ENCODE assay signal across 8 cellular contexts in the genomic region with DNA sequence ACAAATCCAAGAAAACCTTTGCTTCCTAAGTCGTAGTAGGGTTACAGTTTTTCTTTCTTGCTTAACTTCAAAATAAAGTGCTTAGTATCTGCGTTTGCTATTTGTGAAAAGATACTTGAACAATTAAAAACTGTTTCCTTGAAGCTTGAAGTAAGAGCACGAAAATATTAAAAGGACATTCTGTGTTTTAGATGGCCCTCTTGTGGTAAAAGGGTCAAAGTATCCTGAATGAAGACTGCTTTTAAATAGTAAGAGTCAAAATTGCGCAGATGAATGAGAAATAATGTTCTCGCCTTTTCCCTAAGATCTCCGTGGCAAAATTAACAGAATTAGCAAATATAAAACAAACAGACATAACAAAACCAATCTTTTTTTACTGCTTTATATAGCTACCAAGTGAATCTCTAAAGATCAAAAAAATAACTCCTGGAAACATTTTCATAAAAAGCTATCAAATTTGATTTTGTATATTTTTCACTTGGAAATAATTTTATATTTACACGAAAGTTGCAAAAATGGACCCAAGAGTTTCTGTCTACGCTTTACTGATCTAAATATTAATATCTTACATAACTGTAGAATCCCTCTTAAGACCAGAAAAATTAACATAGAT.
DNase-seq lines count a peak whose midpoint lies in the region; ATAC-seq and TF ChIP-seq lines count a peak whose summit lies in the region.

No MANE protein-coding gene starts in this region.

- H3K36me3 ChIP-seq in A673 (ENCODE audit: insufficient read depth, low read length, poor library complexity, severe bottlenecking): peaks cover 11% of the 10 kb centered on the region

- no peak overlapping the region for H3K4me3 Mint-ChIP-seq in activated T-helper 17 cell treated with anti-CD3 and anti-CD28 coated beads, Interleukin-2, amount 50 U/mL, for 72 hours
- H3K4me3 Mint-ChIP-seq in glutamatergic neuron (ENCODE audit: unreplicated experiment): no peak overlapping the region

- H3K9me3 Mint-ChIP-seq in activated T-helper 17 cell treated with anti-CD3 and anti-CD28 coated beads, Interleukin-2, amount 50 U/mL, for 72 hours: no peaks in the 10 kb centered on the region
- H3K9me3 Mint-ChIP-seq in glutamatergic neuron (ENCODE audit: unreplicated experiment): no peaks in the 10 kb centered on the region

- H3K27me3 Mint-ChIP-seq in activated T-helper 17 cell treated with anti-CD3 and anti-CD28 coated beads, Interleukin-2, amount 50 U/mL, for 72 hours: no peaks in the 10 kb centered on the region
- no peaks in the 10 kb centered on the region for H3K27me3 Mint-ChIP-seq in glutamatergic neuron (ENCODE audit: unreplicated experiment)

- H3K27ac Mint-ChIP-seq in activated T-helper 17 cell treated with anti-CD3 and anti-CD28 coated beads, Interleukin-2, amount 50 U/mL, for 72 hours: peak overlapping the region; percentile 80
- no peak overlapping the region for H3K27ac Mint-ChIP-seq in glutamatergic neuron (ENCODE audit: unreplicated experiment)

- no TSS peak for BruUV-seq in A673 (replicated peaks; lab: Mats Ljungman, UMichigan)

- peaks cover 19% of the 10 kb centered on the region for H3K4me1 ChIP-seq in A673 (ENCODE audit: insufficient read depth, low read length, poor library complexity, severe bottlenecking)

- DNase-seq in A673 (ENCODE audit: low spot score) (peak; percentile 72), GM04503 (ENCODE audit: low read depth) (peak; percentile 23), NCI-H1105 (lab: John Stamatoyannopoulos, UW) (peak; percentile 48), glutamatergic neuron (no peak), retina (peak; percentile 32)

- H3K27me3 ChIP-seq in A673 (replicated peaks; ENCODE audit: insufficient read depth, low read depth, low read length, poor library complexity): no peaks in the 10 kb centered on the region

- peaks cover 51% of the 10 kb centered on the region for H3K4me1 Mint-ChIP-seq in activated T-helper 17 cell treated with anti-CD3 and anti-CD28 coated beads, Interleukin-2, amount 50 U/mL, for 72 hours
- peaks cover 5% of the 10 kb centered on the region for H3K4me1 Mint-ChIP-seq in glutamatergic neuron (ENCODE audit: low read depth, unreplicated experiment)

- CTCF ChIA-PET in A673 (lab: Charles Lee): interaction anchor here (0.9 to 2.1 kb wide), 3 partner anchors 200 to 371 kb away, joined by 3 to 32 read pairs (median 3); no protein-coding TSS in a partner anchor

- POLR2A ChIA-PET in A673 (lab: Charles Lee; ENCODE audit: low non-redundant PET): interaction anchor here (0.9 kb wide), 1 partner anchor 23 kb away, joined by 5 read pairs; no protein-coding TSS in a partner anchor

- no peak for ATAC-seq in activated T-helper 17 cell treated with anti-CD3 and anti-CD28 coated beads, Interleukin-2, amount 50 U/mL, for 72 hours (replicated peaks)
- ATAC-seq in GM19452 (IDR thresholded peaks at IDR 0.05; ENCODE audit: unreplicated experiment): no peak
- ATAC-seq in GM21723 (IDR thresholded peaks at IDR 0.05; ENCODE audit: unreplicated experiment): no peak

- no peak overlapping the region for H3K27ac ChIP-seq in A673 (ENCODE audit: low read depth, low read length, poor library complexity, severe bottlenecking)

- intact Hi-C loops in A673 (cut with micrococcal nuclease; ENCODE audit: unreplicated experiment): loop anchor here (1.0 to 10.0 kb wide), 4 partner anchors 172 to 529 kb away; no protein-coding TSS in a partner anchor

- peak; percentile 75 for TF ChIP-seq CTCF in A673 (conservative IDR thresholded peaks at IDR 0.05; ENCODE audit: low read depth, low read length)
- TF ChIP-seq CTCF in glutamatergic neuron (IDR thresholded peaks at IDR 0.05; ENCODE audit: partially characterized antibody, unreplicated experiment): peak; percentile 68

- H3K9me3 ChIP-seq in A673 (ENCODE audit: low read depth, low read length, poor library complexity, severe bottlenecking): no peaks in the 10 kb centered on the region

- no peak overlapping the region for H3K4me3 ChIP-seq in A673 (ENCODE audit: low read depth, low read length, poor library complexity, severe bottlenecking)

- H3K36me3 Mint-ChIP-seq in activated T-helper 17 cell treated with anti-CD3 and anti-CD28 coated beads, Interleukin-2, amount 50 U/mL, for 72 hours (ENCODE audit: low read depth): peaks cover 74% of the 10 kb centered on the region
- no peaks in the 10 kb centered on the region for H3K36me3 Mint-ChIP-seq in glutamatergic neuron (ENCODE audit: unreplicated experiment)
